In genomic region chr13:21025539-21025938, GRCh38 we compare ENCODE assay signal across 22 cellular contexts.
"Had no signal": no experiment of that assay in that cellular context is flagged by ENCODE, and none has a peak within 500 bp of the region (broad histone marks: within the 10 kb centered on the region; RNA-seq: fewer than 3 reads in every experiment).

No MANE protein-coding gene starts in this region.

- H3K4me3 Mint-ChIP-seq: memory B cell; naive B cell; nephron; stimulated activated effector memory CD8-positive, alpha-beta T cell treated with anti-CD3 and anti-CD28 coated beads, Interleukin-12 subunit alpha, Interleukin-12 subunit beta, amount 100 ng/mL, for 72 hours; stimulated activated naive CD8-positive, alpha-beta T cell treated with anti-CD3 and anti-CD28 coated beads, Interleukin-15, Interleukin-2, amounts not matched to agents 100 ng/mL and 50 ng/mL, for 24 hours had no signal

- H3K27ac Mint-ChIP-seq: memory B cell; nephron; stimulated activated effector memory CD8-positive, alpha-beta T cell treated with anti-CD3 and anti-CD28 coated beads, Interleukin-12 subunit alpha, Interleukin-12 subunit beta, amount 100 ng/mL, for 72 hours; stimulated activated naive CD8-positive, alpha-beta T cell treated with anti-CD3 and anti-CD28 coated beads, Interleukin-15, Interleukin-2, amounts not matched to agents 100 ng/mL and 50 ng/mL, for 24 hours had no signal

- H3K4me1 ChIP-seq: pancreas had no signal

- ATAC-seq: gastrocnemius medialis; left lung; lower lobe of right lung; pancreas; right lobe of liver; stimulated activated effector memory CD8-positive, alpha-beta T cell treated with anti-CD3 and anti-CD28 coated beads, Interleukin-12 subunit alpha, Interleukin-12 subunit beta, amount 100 ng/mL, for 72 hours had no signal

- H3K9me3 Mint-ChIP-seq: memory B cell; stimulated activated effector memory CD8-positive, alpha-beta T cell treated with anti-CD3 and anti-CD28 coated beads, Interleukin-12 subunit alpha, Interleukin-12 subunit beta, amount 100 ng/mL, for 72 hours; stimulated activated naive CD8-positive, alpha-beta T cell treated with anti-CD3 and anti-CD28 coated beads, Interleukin-15, Interleukin-2, amounts not matched to agents 100 ng/mL and 50 ng/mL, for 24 hours had no signal

- H3K9me3 ChIP-seq: esophagus muscularis mucosa, gastrocnemius medialis, heart right ventricle, left lung, lower lobe of right lung, pancreas, prostate gland, tibial nerve had no signal

- H3K27ac ChIP-seq: dorsolateral prefrontal cortex, epithelial cell of prostate, esophagus muscularis mucosa, gastrocnemius medialis, heart right ventricle, left lung, lower lobe of right lung, pancreas, prostate gland, right lobe of liver had no signal

- H3K36me3 Mint-ChIP-seq: memory B cell, naive B cell had no signal

- H3K36me3 ChIP-seq: esophagus muscularis mucosa, gastrocnemius medialis, heart right ventricle, left lung, lower lobe of right lung, pancreas, prostate gland, right lobe of liver, tibial nerve had no signal

- H3K4me3 ChIP-seq: dorsolateral prefrontal cortex, esophagus muscularis mucosa, gastrocnemius medialis, heart right ventricle, left lung, lower lobe of right lung, pancreas, prostate gland, right lobe of liver, tibial nerve had no signal

- FAIRE-seq: keratinocyte, pancreas had no signal

- H3K27me3 ChIP-seq: dorsolateral prefrontal cortex, esophagus muscularis mucosa, gastrocnemius medialis, heart right ventricle, left lung, pancreas, right lobe of liver, tibial nerve had no signal

- DNase-seq: cortex of kidney; dorsolateral prefrontal cortex; effector memory CD4-positive, alpha-beta T cell; heart right ventricle; left lung; lower lobe of right lung; naive B cell; occipital lobe; pancreas; stimulated activated CD4-positive, alpha-beta T cell treated with anti-CD3 and anti-CD28 coated beads, Interleukin-4, amount 100 ng/mL, for 1 hour; stimulated activated CD8-positive, alpha-beta memory T cell treated with anti-CD3 and anti-CD28 coated beads, Interleukin-4, amount 100 ng/mL, for 48 hours had no signal

- H3K27me3 Mint-ChIP-seq: memory B cell; naive B cell; stimulated activated naive CD8-positive, alpha-beta T cell treated with anti-CD3 and anti-CD28 coated beads, Interleukin-15, Interleukin-2, amounts not matched to agents 100 ng/mL and 50 ng/mL, for 24 hours had no signal

- H3K4me1 Mint-ChIP-seq: memory B cell; naive B cell; stimulated activated effector memory CD8-positive, alpha-beta T cell treated with anti-CD3 and anti-CD28 coated beads, Interleukin-12 subunit alpha, Interleukin-12 subunit beta, amount 100 ng/mL, for 72 hours had no signal
